In genomic region chr6:25324076-25324762, GRCh38 we compare ENCODE assay signal across 1 cellular context.
TF ChIP-seq lines count a peak whose summit lies in the region.

No MANE protein-coding gene starts in this region.

TF ChIP-seq in IMR-90, 13 proteins besides CTCF, POLR2A, EP300 and RAD21:
- TF ChIP-seq BHLHE40 (IDR thresholded peaks at IDR 0.05; ENCODE audit: low read depth, low read length) (no peak), MAZ (IDR thresholded peaks at IDR 0.05; ENCODE audit: borderline replicate concordance, low read depth, low read length) (no peak), USF2 (IDR thresholded peaks at IDR 0.05; ENCODE audit: low read depth, low read length) (no peak), SMC3 (IDR thresholded peaks at IDR 0.05; ENCODE audit: low read depth, low read length) (no peak), RCOR1 (IDR thresholded peaks at IDR 0.05; ENCODE audit: insufficient replicate concordance, low read length) (no peak), CEBPB (IDR thresholded peaks at IDR 0.05; ENCODE audit: low read depth, low read length) (no peak), MAFK (IDR thresholded peaks at IDR 0.05; ENCODE audit: low read depth, low read length) (no peak), RFX5 (IDR thresholded peaks at IDR 0.05; ENCODE audit: low read depth, low read length) (no peak), FOS (IDR thresholded peaks at IDR 0.05; ENCODE audit: low read depth, low read length) (no peak), MXI1 (IDR thresholded peaks at IDR 0.05; ENCODE audit: borderline replicate concordance, low read depth, low read length) (no peak), ELK1 (IDR thresholded peaks at IDR 0.05; ENCODE audit: borderline replicate concordance, low read depth, low read length) (no peak), NFE2L2 (IDR thresholded peaks at IDR 0.05; ENCODE audit: low read depth, low read length) (no peak), CHD1 (IDR thresholded peaks at IDR 0.05; ENCODE audit: low read depth, low read length) (no peak)
